Comparison of ENCODE assay signal across 11 cellular contexts in the genomic region with DNA sequence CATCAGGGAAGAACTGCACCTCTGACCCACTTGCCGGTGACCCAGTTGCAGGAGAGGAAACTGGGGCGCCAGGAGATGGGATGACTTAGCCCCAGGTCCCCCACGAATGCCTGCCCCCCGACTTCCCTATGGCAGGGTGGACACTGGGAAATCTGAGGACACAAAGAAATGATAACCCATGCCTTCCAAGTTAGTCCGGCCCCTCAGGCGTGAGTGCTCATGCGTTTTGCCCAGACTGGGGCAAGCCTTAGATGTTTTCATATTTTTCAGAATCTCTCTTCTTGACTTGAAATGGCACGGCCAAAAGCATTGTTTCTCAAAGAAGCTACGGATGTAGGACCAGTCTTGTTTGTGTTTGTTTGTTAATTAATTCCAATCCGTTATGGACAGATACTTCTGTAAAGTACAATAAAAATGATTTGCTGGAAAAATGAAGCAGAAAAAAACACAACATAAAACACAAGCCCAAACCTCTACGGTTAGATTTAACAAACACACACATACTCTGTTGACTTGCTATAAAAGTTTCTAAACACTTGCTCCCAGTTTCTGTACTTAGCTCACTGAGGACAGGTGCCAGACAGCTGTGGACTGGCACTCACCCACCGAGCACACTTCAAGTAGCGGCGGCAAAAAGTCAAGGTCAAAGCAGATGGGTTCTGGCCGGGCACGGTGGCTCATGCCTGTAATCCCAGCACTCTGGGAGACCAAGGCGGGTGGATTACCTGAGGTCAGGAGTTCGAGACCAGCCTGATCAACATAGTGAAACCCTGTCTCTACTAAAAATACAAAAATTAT.
A peak's percentile ranks its signal among the peaks of the same experiment; 100 is the strongest.
DNase-seq lines count a peak whose midpoint lies in the region; ATAC-seq, FAIRE-seq and TF ChIP-seq lines count a peak whose summit lies in the region.
"Had no signal": no experiment of that assay in that cellular context is flagged by ENCODE, and none has a peak within 500 bp of the region (broad histone marks: within the 10 kb centered on the region; RNA-seq: fewer than 3 reads in every experiment).

No MANE protein-coding gene starts in this region.

- no peak overlapping the region for H3K4me3 ChIP-seq in HepG2 (replicated peaks in 1 of 3; ENCODE audit: insufficient read depth in 1 of 3, low read depth in 2 of 3, low read length in 3 of 3)
- H3K4me3 ChIP-seq in right lobe of liver, result no peak overlapping the region
- H3K4me3 ChIP-seq in endothelial cell of umbilical vein (replicated peaks in 1 of 3; ENCODE audit: insufficient read depth in 1 of 3, low read depth in 1 of 3, low read length in 3 of 3), result no peak overlapping the region

- H4K20me1 ChIP-seq in HepG2 (ENCODE audit: insufficient read depth, low read length), result no peaks in the 10 kb centered on the region
- no peaks in the 10 kb centered on the region for H4K20me1 ChIP-seq in endothelial cell of umbilical vein (replicated peaks; ENCODE audit: control insufficient read depth, extremely low read depth, insufficient read depth, low read length)

- no peak for TF ChIP-seq POLR2A in HepG2 (IDR thresholded peaks at IDR 0.05; ENCODE audit: insufficient read depth in 1 of 2, low read depth in 2 of 2, low read length in 2 of 2)
- no peak for TF ChIP-seq POLR2A in right lobe of liver (IDR thresholded peaks at IDR 0.05)
- TF ChIP-seq POLR2A in endothelial cell of umbilical vein (IDR thresholded peaks at IDR 0.05; ENCODE audit: low read depth, low read length), result no peak

- peaks cover 24% of the 10 kb centered on the region for H3K4me1 ChIP-seq in HepG2 (ENCODE audit: insufficient read depth, low read length)
- H3K4me1 ChIP-seq in right lobe of liver, result peaks cover 0 to 11% (median 4%) of the 10 kb centered on the region in 4 donors
- peaks cover 70% of the 10 kb centered on the region for H3K4me1 ChIP-seq in endothelial cell of umbilical vein (ENCODE audit: control insufficient read depth, extremely low read depth, insufficient read depth, low read length)

- DNase-seq in HepG2 (ENCODE audit: low spot score) (no peak), right lobe of liver (no peak), endothelial cell of umbilical vein (ENCODE audit: low read depth, low spot score) (peak; percentile 6), omental fat pad (ENCODE audit: low spot score) (peak; percentile 27), HEK293T (ENCODE audit: extremely low spot score) (no peak), cerebellum (ENCODE audit: low spot score) (no peak), HuH-7.5 (ENCODE audit: low spot score) (no peak), globus pallidus (ENCODE audit: low spot score) (no peak)
- DNase-seq: activated T-cell treated with anti-CD3 and anti-CD28 coated beads, Interleukin-2, amount 50 U/mL, for 4 hours; NCI-H1436; NCI-H82 had no signal

- H3K79me2 ChIP-seq in HepG2 (ENCODE audit: insufficient read depth, low read length) (no peaks in the 10 kb centered on the region), endothelial cell of umbilical vein (ENCODE audit: control insufficient read depth, insufficient read depth, low read length) (no peaks in the 10 kb centered on the region)

- H3K27me3 ChIP-seq in HepG2 (ENCODE audit: control insufficient read depth in 1 of 2, insufficient read depth in 2 of 2, low read length in 2 of 2), result no peaks in the 10 kb centered on the region; a peak in 1 of 5 replicates
- H3K27me3 ChIP-seq in right lobe of liver, result no peaks in the 10 kb centered on the region
- H3K27me3 ChIP-seq in endothelial cell of umbilical vein (ENCODE audit: control insufficient read depth in 2 of 2, insufficient read depth in 2 of 2, low read length in 2 of 2), result no peaks in the 10 kb centered on the region

- dilution Hi-C loops in endothelial cell of umbilical vein (cut with MboI; ENCODE audit: extremely low pct_ligation_motif_present, low sequenced_read_pairs), result no loop called here

- no peak for TF ChIP-seq EP300 in HepG2 (IDR thresholded peaks at IDR 0.05; ENCODE audit: low read depth in 2 of 2, low read length in 2 of 2)
- no peak for TF ChIP-seq EP300 in HepG2 (CRISPR knock-in tag; IDR thresholded peaks at IDR 0.05; ENCODE audit: borderline replicate concordance)

- H3K9ac ChIP-seq in HepG2 (ENCODE audit: insufficient read depth, low read depth, low read length) (no peak overlapping the region), endothelial cell of umbilical vein (replicated peaks; ENCODE audit: extremely low read depth, insufficient read depth, low read length) (peak overlapping the region; percentile 38)

- ATAC-seq in HepG2, result no peak
- no peak for ATAC-seq in right lobe of liver
- no peak for ATAC-seq in omental fat pad (ENCODE audit: low FRiP score)
- ATAC-seq: activated T-cell treated with anti-CD3 and anti-CD28 coated beads, Interleukin-2, amount 50 U/mL, for 4 hours had no signal

- TF ChIP-seq CTCF in HepG2 (CRISPR knock-in tag; IDR thresholded peaks at IDR 0.05) (no peak), right lobe of liver (IDR thresholded peaks at IDR 0.05) (no peak), endothelial cell of umbilical vein (IDR thresholded peaks at IDR 0.05; ENCODE audit: extremely low read depth in 1 of 2, insufficient read depth in 1 of 2, low read depth in 1 of 2, low read length in 2 of 2) (no peak), omental fat pad (IDR thresholded peaks at IDR 0.05) (no peak)

- no peak for TF ChIP-seq RAD21 in HepG2 (CRISPR knock-in tag; IDR thresholded peaks at IDR 0.05)

- in situ Hi-C loops in HepG2 (cut with HindIII; ENCODE audit: extremely low pct_ligation_motif_present, low pct_unique_long_range_greater_than_20kb), result no loop called here

- H2AFZ ChIP-seq in HepG2 (ENCODE audit: low read length), result no peak overlapping the region
- H2AFZ ChIP-seq in endothelial cell of umbilical vein (ENCODE audit: low read depth, low read length), result no peak overlapping the region

- no peak overlapping the region for H3K27ac ChIP-seq in HepG2 (ENCODE audit: extremely low read length, insufficient read depth, low read length)
- no peak overlapping the region for H3K27ac ChIP-seq in right lobe of liver
- H3K27ac ChIP-seq in endothelial cell of umbilical vein (ENCODE audit: insufficient read depth, low read depth, low read length), result peak overlapping the region; percentile 95

- 72% methylated on average over 13 of the region's 18 CpGs for WGBS in HepG2 (ENCODE audit: low lambda C conversion rate)
- 57% methylated on average over 13 of the region's 18 CpGs for WGBS in right lobe of liver (ENCODE audit: insufficient coverage, low coverage, low lambda C conversion rate, missing lambda C conversion rate)

- POLR2A ChIA-PET in HepG2 (lab: Yijun Ruan, JAX), result no interaction called here
- POLR2A ChIA-PET in endothelial cell of umbilical vein (lab: Charles Lee), result no interaction called here
- POLR2A ChIA-PET in HEK293T (lab: Yijun Ruan, JAX), result interaction anchor here (0.8 to 1.6 kb wide), 4 partner anchors 11 to 113 kb away, joined by 3 to 4 read pairs (median 4); no protein-coding TSS in a partner anchor

- H3K9me3 ChIP-seq in HepG2 (ENCODE audit: low read length) (no peaks in the 10 kb centered on the region), right lobe of liver (no peaks in the 10 kb centered on the region), endothelial cell of umbilical vein (replicated peaks; ENCODE audit: control insufficient read depth, insufficient read depth, low read length) (no peaks in the 10 kb centered on the region)

- CTCF ChIA-PET in HepG2 (lab: Yijun Ruan, JAX; ENCODE audit: low intra/inter-chr PET ratio, low total read pairs) (no interaction called here), endothelial cell of umbilical vein (lab: Charles Lee) (interaction anchor here (1.2 kb wide), 1 partner anchor 25 kb away, joined by 3 read pairs; no protein-coding TSS in a partner anchor), HEK293T (lab: Yijun Ruan, JAX) (no interaction called here)

- H3K4me2 ChIP-seq in HepG2 (ENCODE audit: low read depth, low read length) (peak overlapping the region; percentile 32; the same call in 1 of the 2 replicates), endothelial cell of umbilical vein (ENCODE audit: insufficient read depth, low read length) (peak overlapping the region; percentile 9)

- intact Hi-C loops in HepG2 (cut with micrococcal nuclease; ENCODE audit: unreplicated experiment) (no loop called here), right lobe of liver (cut with DNase I) (no loop called here), endothelial cell of umbilical vein (cut with micrococcal nuclease) (loop anchor here (5.0 kb wide), 2 partner anchors 101 to 351 kb away; no protein-coding TSS in a partner anchor)

- H3K9me1 ChIP-seq in endothelial cell of umbilical vein (replicated peaks; ENCODE audit: control insufficient read depth, extremely low read depth, insufficient read depth, low read length), result no peaks in the 10 kb centered on the region

- no peak for FAIRE-seq in HepG2 (lab: Jason Lieb, UNC)
- peak; percentile 68 for FAIRE-seq in endothelial cell of umbilical vein (lab: Jason Lieb, UNC)

- H3K36me3 ChIP-seq in HepG2 (replicated peaks in 1 of 2; ENCODE audit: control insufficient read depth in 1 of 2, insufficient read depth in 2 of 2, low read length in 2 of 2) (no peaks in the 10 kb centered on the region), right lobe of liver (no peaks in the 10 kb centered on the region), endothelial cell of umbilical vein (ENCODE audit: control insufficient read depth in 2 of 2, extremely low read depth in 1 of 2, insufficient read depth in 2 of 2, low read length in 2 of 2) (no peaks in the 10 kb centered on the region)

- no TSS peak for BruUV-seq in HepG2 (replicated peaks; lab: Mats Ljungman, UMichigan)
- BruUV-seq in endothelial cell of umbilical vein (replicated peaks; lab: Mats Ljungman, UMichigan), result TSS peak; percentile 59

TF ChIP-seq in endothelial cell of umbilical vein, 7 proteins besides CTCF, POLR2A, EP300 and RAD21:
- TF ChIP-seq EZH2 (IDR thresholded peaks at IDR 0.05; ENCODE audit: borderline replicate concordance, low read depth, low read length, severe bottlenecking) (no peak), GATA2 (IDR thresholded peaks at IDR 0.05; ENCODE audit: insufficient read depth, insufficient read length, low read depth, low read length) (no peak), JUN (IDR thresholded peaks at IDR 0.05; ENCODE audit: borderline replicate concordance, insufficient read depth, insufficient read length, low read depth) (no peak)
TF ChIP-seq in endothelial cell of umbilical vein: peak in this region for 0.

TF ChIP-seq in HEK293T, 16 proteins besides CTCF, POLR2A, EP300 and RAD21:
- no peak for TF ChIP-seq HDGF (IDR thresholded peaks at IDR 0.05; ENCODE audit: borderline replicate concordance)
- TF ChIP-seq PKNOX1 (IDR thresholded peaks at IDR 0.05), result no peak
- no peak for TF ChIP-seq FOXA1 (IDR thresholded peaks at IDR 0.05)
- no peak for TF ChIP-seq TARDBP (IDR thresholded peaks at IDR 0.05)

Comparison
In these comparisons a context has a peak if more than half of its experiments do, and no peak if none do; other contexts are left out.
1. DNase-seq: peak in endothelial cell of umbilical vein (single experiment) and omental fat pad (single experiment); none in HepG2 (single experiment), right lobe of liver (0 of 3), HEK293T (single experiment), cerebellum (single experiment), HuH-7.5 (single experiment) and globus pallidus (single experiment).